ENCODE assay signal across 10 cellular contexts in the genomic region with DNA sequence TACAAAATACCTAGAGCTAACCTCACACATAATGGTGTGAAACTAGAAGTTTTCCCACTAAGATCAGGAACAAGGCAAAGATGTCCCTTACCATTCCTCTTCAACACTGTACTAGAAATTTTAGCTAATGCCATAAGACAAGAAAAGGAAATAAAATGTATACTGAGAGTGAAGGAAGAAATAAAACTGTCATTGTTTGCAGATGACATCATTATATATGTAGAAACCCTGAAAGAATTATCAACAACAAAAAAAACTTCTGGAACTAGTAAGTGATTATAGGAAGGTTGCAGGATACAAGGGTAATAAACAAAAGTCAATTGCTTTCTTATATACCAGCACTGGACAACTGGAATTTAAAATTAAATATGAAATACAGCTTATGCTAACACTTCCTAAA.
"Had no signal": no experiment of that assay in that cellular context is flagged by ENCODE, and none has a peak within 500 bp of the region (broad histone marks: within the 10 kb centered on the region; RNA-seq: fewer than 3 reads in every experiment).

No MANE protein-coding gene starts in this region.

- H3K27ac ChIP-seq: GM23248 had no signal

- H3K4me3 ChIP-seq: GM23248, GM23338, HAP-1 had no signal

- H3K4me2 ChIP-seq: GM23338 had no signal

- H3K9ac ChIP-seq: GM23248 had no signal

- H3K4me1 ChIP-seq: HAP-1 had no signal

- H2AFZ ChIP-seq: GM23248, GM23338 had no signal

- H3K36me3 ChIP-seq: HAP-1 had no signal

- DNase-seq: GM23248, GOT3, H9, HCEC 1CT, HFFc6 had no signal

- ATAC-seq: GM23338, HCT116 had no signal

- FAIRE-seq: H1, H54 had no signal
